ENCODE assay signal across 1 cellular context in genomic region chr14:87002831-87003230, GRCh38.
TF ChIP-seq lines count a peak whose summit lies in the region.

No MANE protein-coding gene starts in this region.

TF ChIP-seq in H1, 55 proteins besides CTCF, POLR2A, EP300 and RAD21 (continued from another document):
- TF ChIP-seq POLR2AphosphoS5 (IDR thresholded peaks at IDR 0.05; ENCODE audit: low read depth, low read length) = no peak
- TF ChIP-seq E2F6 (IDR thresholded peaks at IDR 0.05) = no peak
- TF ChIP-seq CHD1 (IDR thresholded peaks at IDR 0.05; ENCODE audit: low read depth, low read length) = no peak
- TF ChIP-seq EZH2 (IDR thresholded peaks at IDR 0.05; ENCODE audit: low read depth, low read length, severe bottlenecking) = no peak
TF ChIP-seq in H1: peak in this region for 0.
